Comparison of ENCODE assay signal across 1 cellular context in the genomic region with DNA sequence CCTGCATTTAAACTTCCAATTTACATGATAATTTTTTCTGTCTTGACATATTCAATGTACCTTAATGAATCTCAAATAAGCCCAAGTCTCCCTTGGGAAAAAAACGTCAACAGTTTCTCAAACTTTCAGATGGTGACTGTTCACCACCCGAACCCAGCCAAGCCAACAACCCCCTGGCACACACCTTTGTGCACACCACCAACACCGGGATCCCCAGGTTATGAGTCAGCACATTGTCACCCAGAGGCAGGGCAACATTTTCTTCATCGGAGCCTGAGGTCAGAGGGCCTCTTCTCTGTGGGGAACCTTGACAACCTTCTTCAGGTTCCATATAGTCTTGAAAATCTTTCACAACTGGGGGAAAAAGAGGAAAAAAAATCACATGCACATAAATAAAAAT.
TF ChIP-seq lines count a peak whose summit lies in the region.

No MANE protein-coding gene starts in this region.

TF ChIP-seq in A549, 52 proteins besides CTCF, POLR2A, EP300 and RAD21:
- TF ChIP-seq RFX5 (IDR thresholded peaks at IDR 0.05) (no peak), FOXS1 (CRISPR knock-in tag; IDR thresholded peaks at IDR 0.05) (no peak), ZC3H11A (IDR thresholded peaks at IDR 0.05) (no peak), MAFK (IDR thresholded peaks at IDR 0.05; ENCODE audit: partially characterized antibody) (peak; percentile 67), CBX2 (IDR thresholded peaks at IDR 0.05; ENCODE audit: borderline replicate concordance, low read depth) (no peak)
- TF ChIP-seq, protein P1, sequence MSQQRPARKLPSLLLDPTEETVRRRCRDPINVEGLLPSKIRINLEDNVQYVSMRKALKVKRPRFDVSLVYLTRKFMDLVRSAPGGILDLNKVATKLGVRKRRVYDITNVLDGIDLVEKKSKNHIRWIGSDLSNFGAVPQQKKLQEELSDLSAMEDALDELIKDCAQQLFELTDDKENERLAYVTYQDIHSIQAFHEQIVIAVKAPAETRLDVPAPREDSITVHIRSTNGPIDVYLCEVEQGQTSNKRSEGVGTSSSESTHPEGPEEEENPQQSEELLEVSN (IDR thresholded peaks at IDR 0.05; ENCODE audit: borderline replicate concordance, low read depth), result no peak
